Comparison of ENCODE assay signal across 9 cellular contexts in the genomic region with DNA sequence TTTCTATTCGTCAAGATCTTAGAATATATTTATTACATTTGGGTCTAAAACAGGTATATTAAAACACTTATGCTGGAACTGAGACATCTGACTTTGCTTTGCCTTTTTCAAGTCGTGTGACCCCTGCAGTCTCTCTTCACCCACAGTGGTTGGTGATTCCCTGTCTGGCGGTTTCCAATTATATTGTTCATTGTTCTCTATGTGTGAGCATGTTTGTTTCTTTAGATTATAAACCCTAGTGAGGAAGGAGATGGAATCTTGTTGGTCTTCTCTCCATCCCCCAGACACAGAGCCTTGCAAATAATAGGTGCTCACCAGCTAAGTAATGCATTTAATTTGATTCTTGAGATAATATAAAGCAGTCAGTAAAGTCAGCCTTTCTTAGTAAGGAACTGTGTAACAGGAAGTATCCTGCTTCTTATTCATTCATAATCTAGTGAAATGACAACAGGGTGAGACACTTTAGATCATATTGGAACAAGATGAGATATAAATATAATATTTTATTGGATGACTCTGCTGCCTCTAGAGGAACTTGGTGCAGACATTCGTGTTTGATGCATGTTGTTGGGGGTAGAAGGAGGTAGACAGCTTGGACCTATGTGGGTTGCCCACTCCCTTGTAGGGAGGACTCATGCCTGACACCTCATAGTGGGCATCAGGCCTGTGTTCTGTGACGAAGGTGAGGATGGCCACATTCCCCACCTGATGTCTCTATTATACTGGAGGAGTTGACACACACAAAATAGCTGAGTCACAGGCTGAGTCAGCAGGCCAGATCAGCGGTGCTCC.
DNase-seq lines count a peak whose midpoint lies in the region; ATAC-seq lines count a peak whose summit lies in the region.
"Had no signal": no experiment of that assay in that cellular context is flagged by ENCODE, and none has a peak within 500 bp of the region (broad histone marks: within the 10 kb centered on the region; RNA-seq: fewer than 3 reads in every experiment).

No MANE protein-coding gene starts in this region.

- no peaks in the 10 kb centered on the region for H3K36me3 Mint-ChIP-seq in activated T-cell treated with anti-CD3 and anti-CD28 coated beads, Interleukin-2, amount 50 U/mL, for 4 hours (ENCODE audit: insufficient read depth)
- H3K36me3 Mint-ChIP-seq in activated T-helper 1 cell treated with anti-CD3 and anti-CD28 coated beads, Interleukin-12 subunit alpha, Interleukin-12 subunit beta, Interleukin-2, Interleukin-4 antibody, amounts not matched to agents 30 ng/mL and 10 ng/mL and 1 ng/mL, durations not matched to agents 14 hours and 24 hours and 36 hours (ENCODE audit: low read depth) = no peaks in the 10 kb centered on the region

- peak; percentile 59 for DNase-seq in AG08396 (ENCODE audit: low spot score)
- peak; percentile 71 for DNase-seq in H4 (ENCODE audit: low spot score)
- no peak for DNase-seq in activated T-cell treated with anti-CD3 and anti-CD28 coated beads, Interleukin-2, amount 50 U/mL, for 4 hours
- peak; percentile 81 for DNase-seq in islet precursor cell
- no peak for DNase-seq in NCI-H2081 (lab: John Stamatoyannopoulos, UW)
- no peak for DNase-seq in activated T-helper 1 cell treated with anti-CD3 and anti-CD28 coated beads, Interleukin-12 subunit alpha, Interleukin-12 subunit beta, Interleukin-2, Interleukin-4 antibody, amounts not matched to agents 30 ng/mL and 10 ng/mL and 1 ng/mL, durations not matched to agents 14 hours and 24 hours and 36 hours (ENCODE audit: low spot score)

- no peak overlapping the region for H3K4me3 Mint-ChIP-seq in activated T-cell treated with anti-CD3 and anti-CD28 coated beads, Interleukin-2, amount 50 U/mL, for 4 hours
- H3K4me3 Mint-ChIP-seq in activated T-helper 1 cell treated with anti-CD3 and anti-CD28 coated beads, Interleukin-12 subunit alpha, Interleukin-12 subunit beta, Interleukin-2, Interleukin-4 antibody, amounts not matched to agents 30 ng/mL and 10 ng/mL and 1 ng/mL, durations not matched to agents 14 hours and 24 hours and 36 hours = no peak overlapping the region
- H3K4me3 Mint-ChIP-seq: T-helper 1 cell treated with Interleukin-12 subunit alpha and Interleukin-12 subunit beta and Interleukin-4 antibody, amounts not matched to agents 30 μg/mL and 1 μg/mL, for 36 hours had no signal

- intact Hi-C loops in activated T-helper 1 cell treated with anti-CD3 and anti-CD28 coated beads, Interleukin-12 subunit alpha, Interleukin-12 subunit beta, Interleukin-2, Interleukin-4 antibody, amounts not matched to agents 30 ng/mL and 10 ng/mL and 1 ng/mL, durations not matched to agents 14 hours and 24 hours and 36 hours (cut with micrococcal nuclease) = no loop called here

- no peak overlapping the region for H3K27ac Mint-ChIP-seq in activated T-helper 1 cell treated with anti-CD3 and anti-CD28 coated beads, Interleukin-12 subunit alpha, Interleukin-12 subunit beta, Interleukin-2, Interleukin-4 antibody, amounts not matched to agents 30 ng/mL and 10 ng/mL and 1 ng/mL, durations not matched to agents 14 hours and 24 hours and 36 hours
- H3K27ac Mint-ChIP-seq: T-helper 1 cell treated with Interleukin-12 subunit alpha and Interleukin-12 subunit beta and Interleukin-4 antibody, amounts not matched to agents 30 μg/mL and 1 μg/mL, for 36 hours had no signal

- no peaks in the 10 kb centered on the region for H3K9me3 Mint-ChIP-seq in activated T-cell treated with anti-CD3 and anti-CD28 coated beads, Interleukin-2, amount 50 U/mL, for 4 hours
- H3K9me3 Mint-ChIP-seq in activated T-helper 1 cell treated with anti-CD3 and anti-CD28 coated beads, Interleukin-12 subunit alpha, Interleukin-12 subunit beta, Interleukin-2, Interleukin-4 antibody, amounts not matched to agents 30 ng/mL and 10 ng/mL and 1 ng/mL, durations not matched to agents 14 hours and 24 hours and 36 hours = no peaks in the 10 kb centered on the region
- H3K9me3 Mint-ChIP-seq: T-helper 1 cell treated with Interleukin-12 subunit alpha and Interleukin-12 subunit beta and Interleukin-4 antibody, amounts not matched to agents 30 μg/mL and 1 μg/mL, for 36 hours had no signal

- peaks cover 5% of the 10 kb centered on the region for H3K4me1 Mint-ChIP-seq in activated T-cell treated with anti-CD3 and anti-CD28 coated beads, Interleukin-2, amount 50 U/mL, for 4 hours (ENCODE audit: low read depth)
- no peaks in the 10 kb centered on the region for H3K4me1 Mint-ChIP-seq in activated T-helper 1 cell treated with anti-CD3 and anti-CD28 coated beads, Interleukin-12 subunit alpha, Interleukin-12 subunit beta, Interleukin-2, Interleukin-4 antibody, amounts not matched to agents 30 ng/mL and 10 ng/mL and 1 ng/mL, durations not matched to agents 14 hours and 24 hours and 36 hours (ENCODE audit: low read depth)

- ATAC-seq in activated T-cell treated with anti-CD3 and anti-CD28 coated beads, Interleukin-2, amount 50 U/mL, for 4 hours = peak; percentile 51 to 71
- ATAC-seq in GM21528 (IDR thresholded peaks at IDR 0.05; ENCODE audit: low FRiP score, unreplicated experiment) (no peak), GM18861 (IDR thresholded peaks at IDR 0.05; ENCODE audit: unreplicated experiment) (no peak)

- peaks cover 18% of the 10 kb centered on the region for H3K27me3 Mint-ChIP-seq in activated T-cell treated with anti-CD3 and anti-CD28 coated beads, Interleukin-2, amount 50 U/mL, for 4 hours (ENCODE audit: low read depth)
- H3K27me3 Mint-ChIP-seq in activated T-helper 1 cell treated with anti-CD3 and anti-CD28 coated beads, Interleukin-12 subunit alpha, Interleukin-12 subunit beta, Interleukin-2, Interleukin-4 antibody, amounts not matched to agents 30 ng/mL and 10 ng/mL and 1 ng/mL, durations not matched to agents 14 hours and 24 hours and 36 hours (ENCODE audit: insufficient read depth) = peaks cover 23% of the 10 kb centered on the region

Comparison
In these comparisons a context has a peak if more than half of its experiments do, and no peak if none do; other contexts are left out.
1. DNase-seq: peak in AG08396 (single experiment), H4 (single experiment) and islet precursor cell (single experiment); none in activated T-cell treated with anti-CD3 and anti-CD28 coated beads, Interleukin-2, amount 50 U/mL, for 4 hours (single experiment), NCI-H2081 (0 of 2) and activated T-helper 1 cell treated with anti-CD3 and anti-CD28 coated beads, Interleukin-12 subunit alpha, Interleukin-12 subunit beta, Interleukin-2, Interleukin-4 antibody, amounts not matched to agents 30 ng/mL and 10 ng/mL and 1 ng/mL, durations not matched to agents 14 hours and 24 hours and 36 hours (single experiment).
2. ATAC-seq: peak in activated T-cell treated with anti-CD3 and anti-CD28 coated beads, Interleukin-2, amount 50 U/mL, for 4 hours (2 of 2); none in GM21528 (single experiment) and GM18861 (single experiment).